Comparison of ENCODE assay signal across 10 cellular contexts in genomic region chr5:72328172-72328571, GRCh38. TPM values are rescaled to one million over a fixed set of nuclear protein-coding genes. Genes with fewer than 3 reads are reported as not detected.
A peak's percentile ranks its signal among the peaks of the same experiment; 100 is the strongest.
DNase-seq lines count a peak whose midpoint lies in the region; ATAC-seq and TF ChIP-seq lines count a peak whose summit lies in the region.
"Had no signal": no experiment of that assay in that cellular context is flagged by ENCODE, and none has a peak within 500 bp of the region (broad histone marks: within the 10 kb centered on the region; RNA-seq: fewer than 3 reads in every experiment).

No MANE protein-coding gene starts in this region.

- ATAC-seq in HG02571 (IDR thresholded peaks at IDR 0.05; ENCODE audit: unreplicated experiment) (no peak), GM18867 (IDR thresholded peaks at IDR 0.05; ENCODE audit: unreplicated experiment) (no peak)
- ATAC-seq: foreskin keratinocyte had no signal

- TF ChIP-seq CTCF in coronary artery (IDR thresholded peaks at IDR 0.05), result no peak

- DNase-seq in C1 segment of cervical spinal cord (lab: John Stamatoyannopoulos, UW) (peak in 12 of 14 donors; percentile 3 to 91 (median 61)), M059J (ENCODE audit: low read depth) (peak; percentile 93), anterior cingulate cortex (lab: John Stamatoyannopoulos, UW) (peak in 53 of 58 donors; percentile 7 to 89 (median 61)), hippocampal formation (lab: John Stamatoyannopoulos, UW) (peak; percentile 64 to 81), NCI-H2227 treated with DMSO at 0.1 percent for 48 hours (lab: John Stamatoyannopoulos, UW) (no peak), coronary artery (ENCODE audit: low spot score) (no peak)
- DNase-seq: activated T-cell treated with anti-CD3 and anti-CD28 coated beads, Interleukin-2, amount 50 U/mL, for 48 hours had no signal

- H3K27ac ChIP-seq in coronary artery, result no peak overlapping the region
- H3K27ac ChIP-seq: foreskin keratinocyte had no signal

- no peak overlapping the region for H3K4me3 ChIP-seq in coronary artery

RNA-seq across cellular contexts. Expression of gene PTCD2, which starts 8.0 kb away (rescaled TPM):
- 6.7 and 12.6 TPM in 2 replicates for total RNA-seq in M059J (2014; rRNA removed; shearing (Covaris generic))

RNA-seq across cellular contexts. Expression of gene MRPS27, which starts 8.1 kb away (rescaled TPM):
- 75.0 and 82.0 TPM in 2 replicates for total RNA-seq in M059J (2014; rRNA removed; shearing (Covaris generic))

Comparison
In these comparisons a context has a peak if more than half of its experiments do, and no peak if none do; other contexts are left out.
1. DNase-seq: peak in C1 segment of cervical spinal cord (12 of 14), M059J (single experiment), anterior cingulate cortex (53 of 58) and hippocampal formation (2 of 2); none in NCI-H2227 treated with DMSO at 0.1 percent for 48 hours (single experiment) and coronary artery (single experiment).